Comparison of ENCODE assay signal across 23 cellular contexts in the genomic region with DNA sequence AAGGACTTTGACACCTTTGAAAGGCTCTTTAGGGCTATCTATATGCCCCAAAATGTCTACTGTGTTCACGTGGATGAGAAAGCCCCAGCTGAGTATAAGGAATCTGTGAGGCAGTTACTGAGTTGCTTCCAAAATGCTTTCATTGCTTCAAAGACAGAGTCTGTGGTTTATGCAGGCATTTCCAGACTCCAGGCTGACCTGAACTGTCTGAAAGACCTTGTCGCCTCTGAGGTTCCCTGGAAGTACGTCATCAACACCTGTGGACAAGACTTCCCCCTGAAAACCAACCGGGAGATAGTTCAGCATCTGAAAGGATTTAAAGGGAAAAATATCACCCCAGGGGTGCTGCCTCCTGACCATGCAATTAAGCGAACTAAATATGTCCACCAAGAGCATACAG.
DNase-seq lines count a peak whose midpoint lies in the region; ATAC-seq and TF ChIP-seq lines count a peak whose summit lies in the region.
"Had no signal": no experiment of that assay in that cellular context is flagged by ENCODE, and none has a peak within 500 bp of the region (broad histone marks: within the 10 kb centered on the region; RNA-seq: fewer than 3 reads in every experiment).

No MANE protein-coding gene starts in this region.

- TF ChIP-seq POLR2A in heart left ventricle (IDR thresholded peaks at IDR 0.05) = no peak
- TF ChIP-seq POLR2A in right lobe of liver (IDR thresholded peaks at IDR 0.05) = no peak

- ATAC-seq in heart left ventricle (peak in 3 of 4 donors; percentile 10 to 33 (median 28)), right lobe of liver (no peak), GM21447 (IDR thresholded peaks at IDR 0.05; ENCODE audit: unreplicated experiment) (no peak)
- ATAC-seq: activated CD8-positive, alpha-beta memory T cell treated with anti-CD3 and anti-CD28 coated beads, Interleukin-2, amount 10 ng/mL, durations not matched to agents 7 days and 5 days; body of pancreas had no signal

- H3K36me3 ChIP-seq in heart left ventricle (no peaks in the 10 kb centered on the region), endodermal cell (ENCODE audit: control insufficient read depth, insufficient read depth, low read length) (no peaks in the 10 kb centered on the region), iPS-20b (ENCODE audit: insufficient read depth, low read depth, low read length) (no peaks in the 10 kb centered on the region), right lobe of liver (no peaks in the 10 kb centered on the region)
- H3K36me3 ChIP-seq: BLaER1, prostate gland, spleen had no signal

- H3K4me1 ChIP-seq in heart left ventricle (peaks cover 0 to 40% (median 5%) of the 10 kb centered on the region in 12 donors), endodermal cell (ENCODE audit: control insufficient read depth, insufficient read depth, low read length) (peaks cover 16% of the 10 kb centered on the region), iPS-20b (ENCODE audit: insufficient read depth, low read length) (peaks cover 47% of the 10 kb centered on the region), right lobe of liver (peaks cover 0 to 23% (median 2%) of the 10 kb centered on the region in 4 donors)
- H3K4me1 ChIP-seq: BLaER1 had no signal

- H3K9me3 Mint-ChIP-seq in endodermal cell = no peaks in the 10 kb centered on the region
- H3K9me3 Mint-ChIP-seq: activated CD4-positive, alpha-beta T cell treated with anti-CD3 and anti-CD28 coated beads, Interleukin-2, amount 10 ng/mL, durations not matched to agents 24 days and 14 days; activated naive CD8-positive, alpha-beta T cell treated with anti-CD3 and anti-CD28 coated beads for 36 hours; activated T-helper 1 cell treated with anti-CD3 and anti-CD28 coated beads, Interleukin-12 subunit alpha, Interleukin-12 subunit beta, Interleukin-2, Interleukin-4 antibody, amounts not matched to agents 30 ng/mL and 10 ng/mL and 1 ng/mL, durations not matched to agents 14 hours and 24 hours and 36 hours had no signal

- peaks cover 43% of the 10 kb centered on the region for H3K4me1 Mint-ChIP-seq in endodermal cell

- H3K9ac ChIP-seq in endodermal cell (ENCODE audit: extremely low read depth, low read length, poor library complexity, severe bottlenecking) (peak overlapping the region; percentile 74), iPS-20b (ENCODE audit: low read depth, low read length) (peak overlapping the region; percentile 75)
- H3K9ac ChIP-seq: BLaER1 had no signal

- H3K36me3 Mint-ChIP-seq in endodermal cell (ENCODE audit: low read depth) = no peaks in the 10 kb centered on the region

- peak overlapping the region in 11 of 12 donors; percentile 10 to 61 (median 43) for H3K4me3 ChIP-seq in heart left ventricle
- peak overlapping the region; percentile 87 for H3K4me3 ChIP-seq in endodermal cell (ENCODE audit: low read length)
- peak overlapping the region; percentile 75 for H3K4me3 ChIP-seq in iPS-20b (ENCODE audit: low read length)
- H3K4me3 ChIP-seq in right lobe of liver = no peak overlapping the region
- H3K4me3 ChIP-seq: BLaER1, body of pancreas, coronary artery, prostate gland had no signal

- H3K27me3 ChIP-seq in heart left ventricle = no peaks in the 10 kb centered on the region
- H3K27me3 ChIP-seq in endodermal cell (ENCODE audit: control insufficient read depth, insufficient read depth, low read length, poor library complexity, severe bottlenecking) = no peaks in the 10 kb centered on the region
- no peaks in the 10 kb centered on the region for H3K27me3 ChIP-seq in iPS-20b (ENCODE audit: insufficient read depth, low read length)
- H3K27me3 ChIP-seq in right lobe of liver = no peaks in the 10 kb centered on the region
- H3K27me3 ChIP-seq: BLaER1, body of pancreas, spleen had no signal

- H3K4me3 Mint-ChIP-seq in endodermal cell = no peak overlapping the region
- H3K4me3 Mint-ChIP-seq: activated CD4-positive, alpha-beta T cell treated with anti-CD3 and anti-CD28 coated beads, Interleukin-2, amount 10 ng/mL, durations not matched to agents 24 days and 14 days; activated CD8-positive, alpha-beta memory T cell treated with anti-CD3 and anti-CD28 coated beads, Interleukin-2, amount 10 ng/mL, durations not matched to agents 7 days and 5 days; activated naive CD8-positive, alpha-beta T cell treated with anti-CD3 and anti-CD28 coated beads for 36 hours; activated T-helper 1 cell treated with anti-CD3 and anti-CD28 coated beads, Interleukin-12 subunit alpha, Interleukin-12 subunit beta, Interleukin-2, Interleukin-4 antibody, amounts not matched to agents 30 ng/mL and 10 ng/mL and 1 ng/mL, durations not matched to agents 14 hours and 24 hours and 36 hours had no signal

- DNase-seq in heart left ventricle (no peak), cardiac septum (ENCODE audit: low spot score) (no peak), endodermal cell (peak; percentile 75), right lobe of liver (no peak), GM10266 (ENCODE audit: extremely low spot score) (no peak), DMS79 treated with DMSO at 0.1 percent for 48 hours (lab: John Stamatoyannopoulos, UW) (no peak)
- DNase-seq: activated CD4-positive, alpha-beta T cell treated with anti-CD3 and anti-CD28 coated beads, Interleukin-2, amount 10 ng/mL, durations not matched to agents 24 days and 14 days; activated CD8-positive, alpha-beta memory T cell treated with anti-CD3 and anti-CD28 coated beads, Interleukin-2, amount 10 ng/mL, durations not matched to agents 7 days and 5 days; activated naive CD8-positive, alpha-beta T cell treated with anti-CD3 and anti-CD28 coated beads for 36 hours; body of pancreas; hippocampal formation; KBM-7; NCI-H1694 treated with DMSO at 0.1 percent for 48 hours; NCI-H748 treated with DMSO at 0.1 percent for 48 hours; OCI-M1; SHP77 treated with DMSO at 0.1 percent for 48 hours; spleen had no signal

- no peaks in the 10 kb centered on the region for H3K9me3 ChIP-seq in heart left ventricle
- H3K9me3 ChIP-seq in endodermal cell (ENCODE audit: control insufficient read depth, low read length) = no peaks in the 10 kb centered on the region
- no peaks in the 10 kb centered on the region for H3K9me3 ChIP-seq in iPS-20b (ENCODE audit: insufficient read depth, low read depth, low read length)
- H3K9me3 ChIP-seq in right lobe of liver = no peaks in the 10 kb centered on the region
- H3K9me3 ChIP-seq: BLaER1, body of pancreas, prostate gland, spleen had no signal

- peak overlapping the region; percentile 89 for H3K27ac Mint-ChIP-seq in endodermal cell
- H3K27ac Mint-ChIP-seq: activated CD4-positive, alpha-beta T cell treated with anti-CD3 and anti-CD28 coated beads, Interleukin-2, amount 10 ng/mL, durations not matched to agents 24 days and 14 days; activated CD8-positive, alpha-beta memory T cell treated with anti-CD3 and anti-CD28 coated beads, Interleukin-2, amount 10 ng/mL, durations not matched to agents 7 days and 5 days; activated naive CD8-positive, alpha-beta T cell treated with anti-CD3 and anti-CD28 coated beads for 36 hours; activated T-helper 1 cell treated with anti-CD3 and anti-CD28 coated beads, Interleukin-12 subunit alpha, Interleukin-12 subunit beta, Interleukin-2, Interleukin-4 antibody, amounts not matched to agents 30 ng/mL and 10 ng/mL and 1 ng/mL, durations not matched to agents 14 hours and 24 hours and 36 hours had no signal

- 23 to 49% (median 30%) methylated on average over 5 of the region's 5 CpGs for WGBS in heart left ventricle, 4 donors
- 11 to 31% methylated on average over 4 to 5 of the region's 5 CpGs for WGBS in endodermal cell (ENCODE audit: insufficient coverage in 1 of 2, insufficient read length in 1 of 2), 2 experiments
- WGBS in right lobe of liver (ENCODE audit: insufficient coverage, low coverage, low lambda C conversion rate, missing lambda C conversion rate) = 88% methylated on average over 4 of the region's 5 CpGs

- peak overlapping the region in 10 of 12 donors; percentile 20 to 85 (median 68) for H3K27ac ChIP-seq in heart left ventricle
- H3K27ac ChIP-seq in endodermal cell (ENCODE audit: low read depth, low read length) = no peak overlapping the region
- H3K27ac ChIP-seq in iPS-20b (ENCODE audit: low read length) = no peak overlapping the region
- H3K27ac ChIP-seq in right lobe of liver = no peak overlapping the region
- H3K27ac ChIP-seq: BLaER1, body of pancreas, coronary artery, spleen had no signal

- intact Hi-C loops in heart left ventricle (cut with DNase I) (loop anchor here in 6 of 10 donors (5.0 to 10.0 kb wide), 3 partner anchors 62 to 72 kb away; a partner anchor contains a TSS), cardiac septum (cut with DNase I) (loop anchor here (2.0 to 10.0 kb wide), 2 partner anchors 76 to 108 kb away; a partner anchor contains a TSS), right lobe of liver (cut with DNase I) (no loop called here)

- TF ChIP-seq CTCF in heart left ventricle (IDR thresholded peaks at IDR 0.05) = no peak
- TF ChIP-seq CTCF in endodermal cell (conservative IDR thresholded peaks at IDR 0.05) = no peak
- TF ChIP-seq CTCF in right lobe of liver (IDR thresholded peaks at IDR 0.05) = no peak
- TF ChIP-seq CTCF in GM10266 (IDR thresholded peaks at IDR 0.05; ENCODE audit: control insufficient read depth, insufficient read depth, low read depth, missing control alignments) = no peak

- no peaks in the 10 kb centered on the region for H3K27me3 Mint-ChIP-seq in endodermal cell (ENCODE audit: insufficient read depth)
- H3K27me3 Mint-ChIP-seq: activated CD4-positive, alpha-beta T cell treated with anti-CD3 and anti-CD28 coated beads, Interleukin-2, amount 10 ng/mL, durations not matched to agents 24 days and 14 days; activated CD8-positive, alpha-beta memory T cell treated with anti-CD3 and anti-CD28 coated beads, Interleukin-2, amount 10 ng/mL, durations not matched to agents 7 days and 5 days; activated naive CD8-positive, alpha-beta T cell treated with anti-CD3 and anti-CD28 coated beads for 36 hours had no signal

Comparison
In these comparisons a context has a peak if more than half of its experiments do, and no peak if none do; other contexts are left out.
1. ATAC-seq: peak in heart left ventricle (3 of 4); none in right lobe of liver (0 of 4) and GM21447 (single experiment).
2. H3K27ac ChIP-seq: peak in heart left ventricle (10 of 12); none in endodermal cell (single experiment), iPS-20b (single experiment) and right lobe of liver (0 of 3).
3. H3K4me3 ChIP-seq: peak in heart left ventricle (11 of 12), endodermal cell (single experiment) and iPS-20b (single experiment); none in right lobe of liver (0 of 3).
4. intact Hi-C loops: an anchor here in heart left ventricle (5.0 to 10.0 kb wide) and cardiac septum (2.0 to 10.0 kb wide); none called in right lobe of liver.